1 cellular context compared by ENCODE assay signal in the genomic region with DNA sequence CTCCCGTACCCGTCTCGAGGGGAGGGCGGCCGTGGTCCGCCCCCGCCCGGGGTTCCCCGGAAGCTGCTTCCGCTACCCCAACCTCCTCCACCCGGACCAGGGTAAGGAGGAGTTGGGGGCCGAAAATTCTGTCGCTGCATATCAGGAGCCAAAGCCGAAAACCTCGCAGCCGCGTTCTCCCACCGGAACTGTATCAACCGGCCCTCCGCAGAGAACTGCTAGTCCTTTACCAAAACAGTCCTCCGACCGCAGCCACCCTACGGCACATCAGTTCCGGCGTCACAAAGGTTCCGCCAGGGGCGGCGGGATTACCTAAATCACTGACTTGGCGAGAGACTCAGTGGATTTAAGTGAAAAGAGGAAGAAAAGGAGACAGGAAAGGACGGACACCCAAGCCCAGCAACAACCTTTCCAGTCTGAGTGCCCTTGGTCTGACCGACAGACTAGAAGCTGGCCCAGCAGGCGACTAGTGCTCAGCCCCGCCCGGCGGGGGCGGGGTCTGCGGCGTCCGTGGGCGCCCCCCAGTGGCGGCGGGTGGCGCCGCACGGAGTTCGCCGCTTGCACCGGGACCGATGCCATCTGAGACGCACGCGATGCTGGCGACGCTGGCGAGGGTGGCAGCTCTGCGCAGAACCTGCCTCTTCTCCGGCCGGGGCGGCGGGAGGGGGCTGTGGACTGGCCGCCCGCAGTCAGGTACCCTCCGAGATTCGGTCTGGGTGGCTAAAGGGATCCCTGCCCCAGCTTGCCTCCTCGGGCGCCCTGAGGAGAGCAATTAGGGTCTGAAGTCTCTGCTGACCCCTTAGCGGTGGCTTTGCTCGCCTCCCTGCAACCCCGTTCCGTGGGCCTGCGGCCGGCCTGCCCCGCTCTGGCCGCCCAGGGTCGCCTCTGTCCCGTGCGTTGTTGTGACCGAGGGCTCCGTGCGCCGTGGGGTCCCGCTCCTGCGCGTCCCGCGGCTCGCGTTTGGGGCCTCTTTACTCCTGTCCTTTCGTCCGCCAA.
TF ChIP-seq lines count a peak whose summit lies in the region.

A gene (minus strand): TSS at position 195 of the 996 bp plus-strand sequence. CDS start 55 bp downstream, at position 140.
A gene (plus strand): TSS at position 578 of the 996 bp plus-strand sequence.

TF ChIP-seq in K562, 482 proteins besides CTCF, POLR2A, EP300 and RAD21 (continued from another document and continues in another):
- TF ChIP-seq ZBTB17 (CRISPR knock-in tag; IDR thresholded peaks at IDR 0.05): peak; percentile 41; the same call in 1 of the 2 replicates
- TF ChIP-seq PHF8 (IDR thresholded peaks at IDR 0.05; ENCODE audit: borderline replicate concordance, low read length): peak; percentile 95
- TF ChIP-seq, protein P1, sequence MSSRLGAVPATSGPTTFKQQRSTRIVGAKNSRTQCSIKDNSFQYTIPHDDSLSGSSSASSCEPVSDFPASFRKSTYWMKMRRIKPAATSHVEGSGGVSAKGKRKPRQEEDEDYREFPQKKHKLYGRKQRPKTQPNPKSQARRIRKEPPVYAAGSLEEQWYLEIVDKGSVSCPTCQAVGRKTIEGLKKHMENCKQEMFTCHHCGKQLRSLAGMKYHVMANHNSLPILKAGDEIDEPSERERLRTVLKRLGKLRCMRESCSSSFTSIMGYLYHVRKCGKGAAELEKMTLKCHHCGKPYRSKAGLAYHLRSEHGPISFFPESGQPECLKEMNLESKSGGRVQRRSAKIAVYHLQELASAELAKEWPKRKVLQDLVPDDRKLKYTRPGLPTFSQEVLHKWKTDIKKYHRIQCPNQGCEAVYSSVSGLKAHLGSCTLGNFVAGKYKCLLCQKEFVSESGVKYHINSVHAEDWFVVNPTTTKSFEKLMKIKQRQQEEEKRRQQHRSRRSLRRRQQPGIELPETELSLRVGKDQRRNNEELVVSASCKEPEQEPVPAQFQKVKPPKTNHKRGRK (tag; IDR thresholded peaks at IDR 0.05): no peak
- no peak for TF ChIP-seq PHTF2 (CRISPR knock-in tag; IDR thresholded peaks at IDR 0.05)
- TF ChIP-seq, protein P2, sequence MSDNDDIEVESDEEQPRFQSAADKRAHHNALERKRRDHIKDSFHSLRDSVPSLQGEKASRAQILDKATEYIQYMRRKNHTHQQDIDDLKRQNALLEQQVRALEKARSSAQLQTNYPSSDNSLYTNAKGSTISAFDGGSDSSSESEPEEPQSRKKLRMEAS (CRISPR knock-in tag; IDR thresholded peaks at IDR 0.05): peak; percentile 46; the same call in 1 of the 2 replicates
- TF ChIP-seq TBP (optimal IDR thresholded peaks at IDR 0.05; ENCODE audit: low read depth, low read length): peak; percentile 96
- 0 out of 2 replicates have a peak, but pooled peaks have one; percentile 41 for TF ChIP-seq TARDBP (IDR thresholded peaks at IDR 0.05)
- no peak for TF ChIP-seq SRSF1 (IDR thresholded peaks at IDR 0.05; ENCODE audit: low read depth, low read length)
- TF ChIP-seq, protein P3, sequence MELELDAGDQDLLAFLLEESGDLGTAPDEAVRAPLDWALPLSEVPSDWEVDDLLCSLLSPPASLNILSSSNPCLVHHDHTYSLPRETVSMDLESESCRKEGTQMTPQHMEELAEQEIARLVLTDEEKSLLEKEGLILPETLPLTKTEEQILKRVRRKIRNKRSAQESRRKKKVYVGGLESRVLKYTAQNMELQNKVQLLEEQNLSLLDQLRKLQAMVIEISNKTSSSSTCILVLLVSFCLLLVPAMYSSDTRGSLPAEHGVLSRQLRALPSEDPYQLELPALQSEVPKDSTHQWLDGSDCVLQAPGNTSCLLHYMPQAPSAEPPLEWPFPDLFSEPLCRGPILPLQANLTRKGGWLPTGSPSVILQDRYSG (tag; conservative IDR thresholded peaks at IDR 0.05; ENCODE audit: low read depth): no peak
- no peak for TF ChIP-seq RBM34 (IDR thresholded peaks at IDR 0.05; ENCODE audit: borderline replicate concordance, insufficient read depth, low read length)
- peak in 1 of 2 experiments; percentile 88; a peak in 1 of 4 replicates for TF ChIP-seq KDM4B (IDR thresholded peaks at IDR 0.05; ENCODE audit: borderline replicate concordance in 2 of 2, low read depth in 1 of 2)
- TF ChIP-seq RB1 (IDR thresholded peaks at IDR 0.05; ENCODE audit: low read depth): peak; percentile 76
- no peak for TF ChIP-seq KDM1A (IDR thresholded peaks at IDR 0.05)
- no peak for TF ChIP-seq ZNF584 (CRISPR knock-in tag; IDR thresholded peaks at IDR 0.05; ENCODE audit: low read depth)
- no peak for TF ChIP-seq MEIS2 (IDR thresholded peaks at IDR 0.05; ENCODE audit: partially characterized antibody)
- no peak for TF ChIP-seq RBM17 (IDR thresholded peaks at IDR 0.05; ENCODE audit: borderline replicate concordance, low read depth, low read length)
- peak; percentile 72 for TF ChIP-seq MYC (IDR thresholded peaks at IDR 0.05; ENCODE audit: low read depth, low read length)
- peak; percentile 78 for TF ChIP-seq MYC (CRISPR knock-in tag; IDR thresholded peaks at IDR 0.05; ENCODE audit: borderline replicate concordance, low read depth)
- TF ChIP-seq SAP30 (IDR thresholded peaks at IDR 0.05; ENCODE audit: borderline replicate concordance, insufficient read depth, low read depth, low read length, poor library complexity, severe bottlenecking): peak; percentile 27
- TF ChIP-seq CHD4 (IDR thresholded peaks at IDR 0.05; ENCODE audit: insufficient read depth, insufficient replicate concordance, low read depth, low read length, poor library complexity, severe bottlenecking): no peak
- TF ChIP-seq, protein P4, sequence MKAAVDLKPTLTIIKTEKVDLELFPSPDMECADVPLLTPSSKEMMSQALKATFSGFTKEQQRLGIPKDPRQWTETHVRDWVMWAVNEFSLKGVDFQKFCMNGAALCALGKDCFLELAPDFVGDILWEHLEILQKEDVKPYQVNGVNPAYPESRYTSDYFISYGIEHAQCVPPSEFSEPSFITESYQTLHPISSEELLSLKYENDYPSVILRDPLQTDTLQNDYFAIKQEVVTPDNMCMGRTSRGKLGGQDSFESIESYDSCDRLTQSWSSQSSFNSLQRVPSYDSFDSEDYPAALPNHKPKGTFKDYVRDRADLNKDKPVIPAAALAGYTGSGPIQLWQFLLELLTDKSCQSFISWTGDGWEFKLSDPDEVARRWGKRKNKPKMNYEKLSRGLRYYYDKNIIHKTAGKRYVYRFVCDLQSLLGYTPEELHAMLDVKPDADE (conservative IDR thresholded peaks at IDR 0.05; ENCODE audit: control insufficient read depth, low read depth, low read length): no peak; the same call in 1 of the 2 replicates
- peak; percentile 78; the same call in 1 of the 2 replicates for TF ChIP-seq KAT7 (CRISPR knock-in tag; IDR thresholded peaks at IDR 0.05; ENCODE audit: borderline replicate concordance)
- peak; percentile 18; the same call in 1 of the 2 replicates for TF ChIP-seq NFIC (IDR thresholded peaks at IDR 0.05)
- TF ChIP-seq POLR3G (IDR thresholded peaks at IDR 0.05; ENCODE audit: extremely low read depth, insufficient read length, insufficient replicate concordance): no peak
- TF ChIP-seq ZNF324 (CRISPR knock-in tag; IDR thresholded peaks at IDR 0.05): no peak
- TF ChIP-seq, protein P5, sequence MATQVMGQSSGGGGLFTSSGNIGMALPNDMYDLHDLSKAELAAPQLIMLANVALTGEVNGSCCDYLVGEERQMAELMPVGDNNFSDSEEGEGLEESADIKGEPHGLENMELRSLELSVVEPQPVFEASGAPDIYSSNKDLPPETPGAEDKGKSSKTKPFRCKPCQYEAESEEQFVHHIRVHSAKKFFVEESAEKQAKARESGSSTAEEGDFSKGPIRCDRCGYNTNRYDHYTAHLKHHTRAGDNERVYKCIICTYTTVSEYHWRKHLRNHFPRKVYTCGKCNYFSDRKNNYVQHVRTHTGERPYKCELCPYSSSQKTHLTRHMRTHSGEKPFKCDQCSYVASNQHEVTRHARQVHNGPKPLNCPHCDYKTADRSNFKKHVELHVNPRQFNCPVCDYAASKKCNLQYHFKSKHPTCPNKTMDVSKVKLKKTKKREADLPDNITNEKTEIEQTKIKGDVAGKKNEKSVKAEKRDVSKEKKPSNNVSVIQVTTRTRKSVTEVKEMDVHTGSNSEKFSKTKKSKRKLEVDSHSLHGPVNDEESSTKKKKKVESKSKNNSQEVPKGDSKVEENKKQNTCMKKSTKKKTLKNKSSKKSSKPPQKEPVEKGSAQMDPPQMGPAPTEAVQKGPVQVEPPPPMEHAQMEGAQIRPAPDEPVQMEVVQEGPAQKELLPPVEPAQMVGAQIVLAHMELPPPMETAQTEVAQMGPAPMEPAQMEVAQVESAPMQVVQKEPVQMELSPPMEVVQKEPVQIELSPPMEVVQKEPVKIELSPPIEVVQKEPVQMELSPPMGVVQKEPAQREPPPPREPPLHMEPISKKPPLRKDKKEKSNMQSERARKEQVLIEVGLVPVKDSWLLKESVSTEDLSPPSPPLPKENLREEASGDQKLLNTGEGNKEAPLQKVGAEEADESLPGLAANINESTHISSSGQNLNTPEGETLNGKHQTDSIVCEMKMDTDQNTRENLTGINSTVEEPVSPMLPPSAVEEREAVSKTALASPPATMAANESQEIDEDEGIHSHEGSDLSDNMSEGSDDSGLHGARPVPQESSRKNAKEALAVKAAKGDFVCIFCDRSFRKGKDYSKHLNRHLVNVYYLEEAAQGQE (CRISPR knock-in tag; IDR thresholded peaks at IDR 0.05; ENCODE audit: low read depth): no peak
- TF ChIP-seq PTTG1 (tag; IDR thresholded peaks at IDR 0.05; ENCODE audit: low read depth): no peak
- peak; percentile 26; the same call in 1 of the 2 replicates for TF ChIP-seq BMI1 (IDR thresholded peaks at IDR 0.05; ENCODE audit: low read length)
- TF ChIP-seq, protein P6, sequence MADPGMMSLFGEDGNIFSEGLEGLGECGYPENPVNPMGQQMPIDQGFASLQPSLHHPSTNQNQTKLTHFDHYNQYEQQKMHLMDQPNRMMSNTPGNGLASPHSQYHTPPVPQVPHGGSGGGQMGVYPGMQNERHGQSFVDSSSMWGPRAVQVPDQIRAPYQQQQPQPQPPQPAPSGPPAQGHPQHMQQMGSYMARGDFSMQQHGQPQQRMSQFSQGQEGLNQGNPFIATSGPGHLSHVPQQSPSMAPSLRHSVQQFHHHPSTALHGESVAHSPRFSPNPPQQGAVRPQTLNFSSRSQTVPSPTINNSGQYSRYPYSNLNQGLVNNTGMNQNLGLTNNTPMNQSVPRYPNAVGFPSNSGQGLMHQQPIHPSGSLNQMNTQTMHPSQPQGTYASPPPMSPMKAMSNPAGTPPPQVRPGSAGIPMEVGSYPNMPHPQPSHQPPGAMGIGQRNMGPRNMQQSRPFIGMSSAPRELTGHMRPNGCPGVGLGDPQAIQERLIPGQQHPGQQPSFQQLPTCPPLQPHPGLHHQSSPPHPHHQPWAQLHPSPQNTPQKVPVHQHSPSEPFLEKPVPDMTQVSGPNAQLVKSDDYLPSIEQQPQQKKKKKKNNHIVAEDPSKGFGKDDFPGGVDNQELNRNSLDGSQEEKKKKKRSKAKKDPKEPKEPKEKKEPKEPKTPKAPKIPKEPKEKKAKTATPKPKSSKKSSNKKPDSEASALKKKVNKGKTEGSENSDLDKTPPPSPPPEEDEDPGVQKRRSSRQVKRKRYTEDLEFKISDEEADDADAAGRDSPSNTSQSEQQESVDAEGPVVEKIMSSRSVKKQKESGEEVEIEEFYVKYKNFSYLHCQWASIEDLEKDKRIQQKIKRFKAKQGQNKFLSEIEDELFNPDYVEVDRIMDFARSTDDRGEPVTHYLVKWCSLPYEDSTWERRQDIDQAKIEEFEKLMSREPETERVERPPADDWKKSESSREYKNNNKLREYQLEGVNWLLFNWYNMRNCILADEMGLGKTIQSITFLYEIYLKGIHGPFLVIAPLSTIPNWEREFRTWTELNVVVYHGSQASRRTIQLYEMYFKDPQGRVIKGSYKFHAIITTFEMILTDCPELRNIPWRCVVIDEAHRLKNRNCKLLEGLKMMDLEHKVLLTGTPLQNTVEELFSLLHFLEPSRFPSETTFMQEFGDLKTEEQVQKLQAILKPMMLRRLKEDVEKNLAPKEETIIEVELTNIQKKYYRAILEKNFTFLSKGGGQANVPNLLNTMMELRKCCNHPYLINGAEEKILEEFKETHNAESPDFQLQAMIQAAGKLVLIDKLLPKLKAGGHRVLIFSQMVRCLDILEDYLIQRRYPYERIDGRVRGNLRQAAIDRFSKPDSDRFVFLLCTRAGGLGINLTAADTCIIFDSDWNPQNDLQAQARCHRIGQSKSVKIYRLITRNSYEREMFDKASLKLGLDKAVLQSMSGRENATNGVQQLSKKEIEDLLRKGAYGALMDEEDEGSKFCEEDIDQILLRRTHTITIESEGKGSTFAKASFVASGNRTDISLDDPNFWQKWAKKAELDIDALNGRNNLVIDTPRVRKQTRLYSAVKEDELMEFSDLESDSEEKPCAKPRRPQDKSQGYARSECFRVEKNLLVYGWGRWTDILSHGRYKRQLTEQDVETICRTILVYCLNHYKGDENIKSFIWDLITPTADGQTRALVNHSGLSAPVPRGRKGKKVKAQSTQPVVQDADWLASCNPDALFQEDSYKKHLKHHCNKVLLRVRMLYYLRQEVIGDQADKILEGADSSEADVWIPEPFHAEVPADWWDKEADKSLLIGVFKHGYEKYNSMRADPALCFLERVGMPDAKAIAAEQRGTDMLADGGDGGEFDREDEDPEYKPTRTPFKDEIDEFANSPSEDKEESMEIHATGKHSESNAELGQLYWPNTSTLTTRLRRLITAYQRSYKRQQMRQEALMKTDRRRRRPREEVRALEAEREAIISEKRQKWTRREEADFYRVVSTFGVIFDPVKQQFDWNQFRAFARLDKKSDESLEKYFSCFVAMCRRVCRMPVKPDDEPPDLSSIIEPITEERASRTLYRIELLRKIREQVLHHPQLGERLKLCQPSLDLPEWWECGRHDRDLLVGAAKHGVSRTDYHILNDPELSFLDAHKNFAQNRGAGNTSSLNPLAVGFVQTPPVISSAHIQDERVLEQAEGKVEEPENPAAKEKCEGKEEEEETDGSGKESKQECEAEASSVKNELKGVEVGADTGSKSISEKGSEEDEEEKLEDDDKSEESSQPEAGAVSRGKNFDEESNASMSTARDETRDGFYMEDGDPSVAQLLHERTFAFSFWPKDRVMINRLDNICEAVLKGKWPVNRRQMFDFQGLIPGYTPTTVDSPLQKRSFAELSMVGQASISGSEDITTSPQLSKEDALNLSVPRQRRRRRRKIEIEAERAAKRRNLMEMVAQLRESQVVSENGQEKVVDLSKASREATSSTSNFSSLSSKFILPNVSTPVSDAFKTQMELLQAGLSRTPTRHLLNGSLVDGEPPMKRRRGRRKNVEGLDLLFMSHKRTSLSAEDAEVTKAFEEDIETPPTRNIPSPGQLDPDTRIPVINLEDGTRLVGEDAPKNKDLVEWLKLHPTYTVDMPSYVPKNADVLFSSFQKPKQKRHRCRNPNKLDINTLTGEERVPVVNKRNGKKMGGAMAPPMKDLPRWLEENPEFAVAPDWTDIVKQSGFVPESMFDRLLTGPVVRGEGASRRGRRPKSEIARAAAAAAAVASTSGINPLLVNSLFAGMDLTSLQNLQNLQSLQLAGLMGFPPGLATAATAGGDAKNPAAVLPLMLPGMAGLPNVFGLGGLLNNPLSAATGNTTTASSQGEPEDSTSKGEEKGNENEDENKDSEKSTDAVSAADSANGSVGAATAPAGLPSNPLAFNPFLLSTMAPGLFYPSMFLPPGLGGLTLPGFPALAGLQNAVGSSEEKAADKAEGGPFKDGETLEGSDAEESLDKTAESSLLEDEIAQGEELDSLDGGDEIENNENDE (IDR thresholded peaks at IDR 0.05; ENCODE audit: low read depth, low read length): peak; percentile 49
- TF ChIP-seq, protein P7, sequence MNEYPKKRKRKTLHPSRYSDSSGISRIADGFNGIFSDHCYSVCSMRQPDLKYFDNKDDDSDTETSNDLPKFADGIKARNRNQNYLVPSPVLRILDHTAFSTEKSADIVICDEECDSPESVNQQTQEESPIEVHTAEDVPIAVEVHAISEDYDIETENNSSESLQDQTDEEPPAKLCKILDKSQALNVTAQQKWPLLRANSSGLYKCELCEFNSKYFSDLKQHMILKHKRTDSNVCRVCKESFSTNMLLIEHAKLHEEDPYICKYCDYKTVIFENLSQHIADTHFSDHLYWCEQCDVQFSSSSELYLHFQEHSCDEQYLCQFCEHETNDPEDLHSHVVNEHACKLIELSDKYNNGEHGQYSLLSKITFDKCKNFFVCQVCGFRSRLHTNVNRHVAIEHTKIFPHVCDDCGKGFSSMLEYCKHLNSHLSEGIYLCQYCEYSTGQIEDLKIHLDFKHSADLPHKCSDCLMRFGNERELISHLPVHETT (CRISPR knock-in tag; conservative IDR thresholded peaks at IDR 0.05 in 1 of 2, IDR thresholded peaks at IDR 0.05 in 1 of 2): peak in 1 of 2 experiments; percentile 59; a peak in 2 of 4 replicates
- TF ChIP-seq SMARCC2 (IDR thresholded peaks at IDR 0.05; ENCODE audit: low read depth): no peak
